In genomic region chr10:126042906-126043305, GRCh38 we compare ENCODE assay signal across 14 cellular contexts.
"Had no signal": no experiment of that assay in that cellular context is flagged by ENCODE, and none has a peak within 500 bp of the region (broad histone marks: within the 10 kb centered on the region; RNA-seq: fewer than 3 reads in every experiment).

No MANE protein-coding gene starts in this region.

- H3K36me3 Mint-ChIP-seq: activated naive CD4-positive, alpha-beta T cell treated with anti-CD3 and anti-CD28 coated beads, Interleukin-2, amount 50 U/mL, for 24 hours; mesothelial cell of epicardium had no signal

- H3K36me3 ChIP-seq: esophagus squamous epithelium, neutrophil, SJCRH30, suprapubic skin, upper lobe of left lung had no signal

- H3K27ac ChIP-seq: neutrophil, SJCRH30, suprapubic skin had no signal

- H3K27me3 ChIP-seq: esophagus squamous epithelium, neutrophil, SJCRH30, suprapubic skin, upper lobe of left lung had no signal

- H3K9me3 Mint-ChIP-seq: activated naive CD4-positive, alpha-beta T cell treated with anti-CD3 and anti-CD28 coated beads, Interleukin-2, amount 50 U/mL, for 24 hours; mesothelial cell of epicardium; stimulated activated naive CD8-positive, alpha-beta T cell treated with anti-CD3 and anti-CD28 coated beads, Interleukin-15, Interleukin-2, amounts not matched to agents 100 ng/mL and 50 ng/mL, for 24 hours; T-helper 2 cell treated with Interferon-gamma antibody and Interleukin-4, amounts not matched to agents 5 μg/mL and 100 μg/mL, for 36 hours had no signal

- H3K4me3 Mint-ChIP-seq: mesothelial cell of epicardium had no signal

- DNase-seq: activated CD4-positive, alpha-beta T cell treated with anti-CD3 and anti-CD28 coated beads, Interleukin-2, amount 50 U/mL, for 1 hour; activated T-cell treated with anti-CD3 and anti-CD28 coated beads for 4 hours; esophagus squamous epithelium; glutamatergic neuron; SJCRH30; stimulated activated CD4-positive, alpha-beta T cell treated with anti-CD3 and anti-CD28 coated beads, Interleukin-4, amount 100 ng/mL, for 1 hour; SW 1271 had no signal

- H3K4me1 ChIP-seq: SJCRH30 had no signal

- H3K4me3 ChIP-seq: esophagus squamous epithelium, SJCRH30, suprapubic skin had no signal

- H3K9me3 ChIP-seq: esophagus squamous epithelium, neutrophil, SJCRH30, suprapubic skin, upper lobe of left lung had no signal
